ENCODE assay signal across 24 cellular contexts in genomic region chr13:96629331-96629730, GRCh38.
DNase-seq lines count a peak whose midpoint lies in the region; ATAC-seq, FAIRE-seq and TF ChIP-seq lines count a peak whose summit lies in the region.
"Had no signal": no experiment of that assay in that cellular context is flagged by ENCODE, and none has a peak within 500 bp of the region (broad histone marks: within the 10 kb centered on the region; RNA-seq: fewer than 3 reads in every experiment).

No MANE protein-coding gene starts in this region.

- H3K4me3 ChIP-seq in mammary epithelial cell (replicated peaks in 1 of 3; ENCODE audit: insufficient read depth in 1 of 3, low read depth in 2 of 3, low read length in 3 of 3) = no peak overlapping the region
- H3K4me3 ChIP-seq in breast epithelium = no peak overlapping the region
- H3K4me3 ChIP-seq: A549; BLaER1 treated with 17β-estradiol and CSF1 and Interleukin-3, amounts not matched to agents 10 nM and 100 nM; GM23248 had no signal

- WGBS in mammary epithelial cell (ENCODE audit: low coverage, missing lambda C conversion rate) = 78% methylated on average over 2 of the region's 2 CpGs

- H3K27me3 ChIP-seq in mammary epithelial cell (ENCODE audit: insufficient read depth, low read length) = no peaks in the 10 kb centered on the region
- H3K27me3 ChIP-seq in breast epithelium = no peaks in the 10 kb centered on the region
- H3K27me3 ChIP-seq: BE2C; BLaER1 treated with 17β-estradiol and CSF1 and Interleukin-3, amounts not matched to agents 10 nM and 100 nM had no signal

- H3K9me3 ChIP-seq in mammary epithelial cell (replicated peaks; ENCODE audit: insufficient read depth, low read length) = no peaks in the 10 kb centered on the region
- no peaks in the 10 kb centered on the region for H3K9me3 ChIP-seq in breast epithelium
- H3K9me3 ChIP-seq: A549; BE2C; BLaER1 treated with 17β-estradiol and CSF1 and Interleukin-3, amounts not matched to agents 10 nM and 100 nM had no signal

- no peaks in the 10 kb centered on the region for H3K79me2 ChIP-seq in mammary epithelial cell (ENCODE audit: insufficient read depth, low read length)

- no peak overlapping the region for H3K4me2 ChIP-seq in mammary epithelial cell (ENCODE audit: insufficient read depth, low read depth, low read length)
- H3K4me2 ChIP-seq: A549; BLaER1 treated with 17β-estradiol and CSF1 and Interleukin-3, amounts not matched to agents 10 nM and 100 nM had no signal

- H3K27ac ChIP-seq in mammary epithelial cell (ENCODE audit: insufficient read depth, low read depth, low read length) = no peak overlapping the region
- H3K27ac ChIP-seq in breast epithelium = no peak overlapping the region
- peak overlapping the region; percentile 41 for H3K27ac ChIP-seq in epithelial cell of prostate
- H3K27ac ChIP-seq: A549; BLaER1 treated with 17β-estradiol and CSF1 and Interleukin-3, amounts not matched to agents 10 nM and 100 nM; GM23248 had no signal

- TF ChIP-seq POLR2A in breast epithelium (IDR thresholded peaks at IDR 0.05) = no peak

- no peaks in the 10 kb centered on the region for H4K20me1 ChIP-seq in mammary epithelial cell (ENCODE audit: insufficient read depth, low read length)
- H4K20me1 ChIP-seq: BLaER1 treated with 17β-estradiol and CSF1 and Interleukin-3, amounts not matched to agents 10 nM and 100 nM had no signal

- H3K36me3 ChIP-seq in mammary epithelial cell (ENCODE audit: insufficient read depth, low read length) (no peaks in the 10 kb centered on the region), breast epithelium (no peaks in the 10 kb centered on the region)
- H3K36me3 ChIP-seq: BE2C; BLaER1 treated with 17β-estradiol and CSF1 and Interleukin-3, amounts not matched to agents 10 nM and 100 nM had no signal

- no peaks in the 10 kb centered on the region for H3K4me1 ChIP-seq in mammary epithelial cell (ENCODE audit: insufficient read depth, low read length)
- no peaks in the 10 kb centered on the region for H3K4me1 ChIP-seq in breast epithelium
- H3K4me1 ChIP-seq: A549; BE2C; BLaER1 treated with 17β-estradiol and CSF1 and Interleukin-3, amounts not matched to agents 10 nM and 100 nM had no signal

- in situ Hi-C loops in mammary epithelial cell (cut with MboI; ENCODE audit: low sequenced_read_pairs in 2 of 2) = no loop called here

- peak; percentile 32 for DNase-seq in mammary epithelial cell
- no peak for DNase-seq in breast epithelium (ENCODE audit: low spot score in 2 of 2)
- no peak for DNase-seq in epithelial cell of prostate (ENCODE audit: low read depth, low spot score)
- DNase-seq in DMS 273 (lab: John Stamatoyannopoulos, UW; ENCODE audit: unreplicated experiment) = no peak
- DNase-seq: 8988T; ACHN; AML-193; BE2C; CD4-positive, alpha-beta T cell; CD8-positive, alpha-beta memory T cell; DMS153; DND-41; GM23248; H7; HCEC 1CT had no signal

- BruUV-seq in mammary epithelial cell (replicated peaks; lab: Mats Ljungman, UMichigan) = no TSS peak

- intact Hi-C loops in mammary epithelial cell (cut with micrococcal nuclease) (no loop called here), breast epithelium (cut with DNase I; ENCODE audit: low total_unique reads) (loop anchor here (1.0 kb wide), 1 partner anchor 15 kb away; no protein-coding TSS in a partner anchor)

- ATAC-seq in GM18870 (IDR thresholded peaks at IDR 0.05; ENCODE audit: unreplicated experiment) (no peak), HG03045 (IDR thresholded peaks at IDR 0.05; ENCODE audit: unreplicated experiment) (no peak)
- ATAC-seq: A549 had no signal

- CTCF ChIA-PET in mammary epithelial cell (lab: Charles Lee; ENCODE audit: low non-redundant PET) = no interaction called here

- no peak for TF ChIP-seq CTCF in mammary epithelial cell (conservative IDR thresholded peaks at IDR 0.05 in 1 of 2, IDR thresholded peaks at IDR 0.05 in 1 of 2; ENCODE audit: extremely low read depth in 1 of 2, insufficient read depth in 1 of 2, low read depth in 1 of 2, low read length in 2 of 2)
- no peak for TF ChIP-seq CTCF in breast epithelium (IDR thresholded peaks at IDR 0.05)

- H3K9ac ChIP-seq in mammary epithelial cell (ENCODE audit: insufficient read depth, low read length) = no peak overlapping the region
- H3K9ac ChIP-seq: BLaER1 treated with 17β-estradiol and CSF1 and Interleukin-3, amounts not matched to agents 10 nM and 100 nM; GM23248 had no signal

- peak; percentile 21 for FAIRE-seq in endometrium (lab: Jason Lieb, UNC)
- FAIRE-seq: A549, D721Med, GM12892, GM19239, H1 had no signal

- H2AFZ ChIP-seq in mammary epithelial cell (ENCODE audit: low read depth, low read length) = no peak overlapping the region
- H2AFZ ChIP-seq: GM23248 had no signal

- dilution Hi-C loops in mammary epithelial cell (cut with HindIII; ENCODE audit: low sequenced_read_pairs) = no loop called here
